ENCODE assay signal across 8 cellular contexts in the genomic region with DNA sequence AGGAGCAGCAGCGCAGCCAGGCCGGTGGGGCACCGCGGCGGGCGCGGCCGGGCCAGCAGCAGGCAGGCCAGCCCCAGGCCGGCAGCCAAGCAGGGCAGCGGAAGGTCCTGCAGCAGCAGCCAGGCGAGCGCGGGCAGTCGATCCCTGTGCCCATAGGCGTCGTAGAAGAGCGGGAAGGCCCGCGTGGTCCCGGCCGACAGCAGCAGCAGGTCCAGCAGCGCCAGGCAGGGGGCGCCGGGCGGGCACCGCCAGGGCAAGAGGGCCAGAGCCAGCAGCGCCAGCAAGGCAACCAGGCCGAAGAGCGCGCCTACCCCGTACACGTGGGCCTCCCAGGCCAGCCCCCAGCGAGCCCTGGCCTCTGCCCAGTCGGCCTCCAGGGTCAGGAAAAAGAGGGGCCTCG. TPM values are rescaled to one million over a fixed set of nuclear protein-coding genes. Genes with fewer than 3 reads are reported as not detected.
DNase-seq lines count a peak whose midpoint lies in the region; ATAC-seq, FAIRE-seq and TF ChIP-seq lines count a peak whose summit lies in the region.

No MANE protein-coding gene starts in this region.

- H3K4me3 Mint-ChIP-seq in CD4-positive, CD25-positive, alpha-beta regulatory T cell, result no peak overlapping the region

- H3K4me1 ChIP-seq in CD4-positive, CD25-positive, alpha-beta regulatory T cell (ENCODE audit: control insufficient read depth, insufficient read depth, low read length, poor library complexity, severe bottlenecking), result peaks cover 14% of the 10 kb centered on the region
- H3K4me1 ChIP-seq in endothelial cell of umbilical vein (ENCODE audit: control insufficient read depth, extremely low read depth, insufficient read depth, low read length) (no peaks in the 10 kb centered on the region), urinary bladder (ENCODE audit: insufficient read depth) (peaks cover 8% of the 10 kb centered on the region)

- H3K4me3 ChIP-seq in CD4-positive, CD25-positive, alpha-beta regulatory T cell (ENCODE audit: low read depth, low read length), result no peak overlapping the region
- H3K4me3 ChIP-seq in endothelial cell of umbilical vein (replicated peaks in 1 of 3; ENCODE audit: insufficient read depth in 1 of 3, low read depth in 1 of 3, low read length in 3 of 3) (no peak overlapping the region), urinary bladder (ENCODE audit: low read depth, low read length) (peak overlapping the region; percentile 28)

- no peaks in the 10 kb centered on the region for H3K36me3 Mint-ChIP-seq in CD4-positive, CD25-positive, alpha-beta regulatory T cell

- intact Hi-C loops in endothelial cell of umbilical vein (cut with micrococcal nuclease), result loop anchor here (1.0 kb wide), 3 partner anchors 9 to 74 kb away; a partner anchor contains a TSS

- peak; percentile 19 to 28 for ATAC-seq in CD4-positive, CD25-positive, alpha-beta regulatory T cell (ENCODE audit: low read depth in 2 of 2)
- no peak for ATAC-seq in HG02623 (IDR thresholded peaks at IDR 0.05; ENCODE audit: unreplicated experiment)

- H3K36me3 ChIP-seq in CD4-positive, CD25-positive, alpha-beta regulatory T cell (ENCODE audit: control insufficient read depth, insufficient read depth, low read length), result no peaks in the 10 kb centered on the region
- no peaks in the 10 kb centered on the region for H3K36me3 ChIP-seq in endothelial cell of umbilical vein (ENCODE audit: control insufficient read depth in 2 of 2, extremely low read depth in 1 of 2, insufficient read depth in 2 of 2, low read length in 2 of 2)
- H3K36me3 ChIP-seq in urinary bladder (ENCODE audit: insufficient read depth), result no peaks in the 10 kb centered on the region

- peaks cover 0 to 6% (median 0%) of the 10 kb centered on the region in 7 donors for H3K9me3 Mint-ChIP-seq in CD4-positive, CD25-positive, alpha-beta regulatory T cell

- CTCF ChIA-PET in endothelial cell of umbilical vein (lab: Charles Lee) (interaction anchor here (1.4 to 16.4 kb wide), 2 partner anchors 10 to 34 kb away, joined by 9 to 778 read pairs; no protein-coding TSS in a partner anchor), GM10248 (lab: Yijun Ruan, JAX) (interaction anchor here (8.9 kb wide), 1 partner anchor 37 kb away, joined by 168 read pairs; no protein-coding TSS in a partner anchor)

- BruUV-seq in endothelial cell of umbilical vein (replicated peaks; lab: Mats Ljungman, UMichigan), result no TSS peak

- POLR2A ChIA-PET in endothelial cell of umbilical vein (lab: Charles Lee), result no interaction called here
- POLR2A ChIA-PET in GM10248 (lab: Yijun Ruan, JAX), result no interaction called here

- H3K27ac ChIP-seq in CD4-positive, CD25-positive, alpha-beta regulatory T cell (ENCODE audit: insufficient read depth, low read length, poor library complexity, severe bottlenecking), result no peak overlapping the region
- no peak overlapping the region for H3K27ac ChIP-seq in endothelial cell of umbilical vein (ENCODE audit: insufficient read depth, low read depth, low read length)
- H3K27ac ChIP-seq in urinary bladder (ENCODE audit: low read depth), result no peak overlapping the region

- peak in 1 of 3 donors; percentile 12 for DNase-seq in CD4-positive, CD25-positive, alpha-beta regulatory T cell
- DNase-seq in NCI-H526 treated with DMSO at 0.1 percent for 48 hours (lab: John Stamatoyannopoulos, UW) (peak; percentile 41), endothelial cell of umbilical vein (ENCODE audit: low read depth, low spot score) (peak; percentile 72), midbrain (lab: John Stamatoyannopoulos, UW) (peak; percentile 26), NCI-H446 (lab: John Stamatoyannopoulos, UW) (no peak), GM10248 (ENCODE audit: extremely low spot score) (no peak)

- dilution Hi-C loops in endothelial cell of umbilical vein (cut with MboI; ENCODE audit: extremely low pct_ligation_motif_present, low sequenced_read_pairs), result no loop called here

- H3K4me1 Mint-ChIP-seq in CD4-positive, CD25-positive, alpha-beta regulatory T cell, result peaks cover 0 to 11% (median 7%) of the 10 kb centered on the region in 4 donors

- no peak for TF ChIP-seq POLR2A in endothelial cell of umbilical vein (IDR thresholded peaks at IDR 0.05; ENCODE audit: low read depth, low read length)

- H2AFZ ChIP-seq in endothelial cell of umbilical vein (ENCODE audit: low read depth, low read length), result no peak overlapping the region

- H3K27ac Mint-ChIP-seq in CD4-positive, CD25-positive, alpha-beta regulatory T cell, result no peak overlapping the region

- H3K9me3 ChIP-seq in CD4-positive, CD25-positive, alpha-beta regulatory T cell (ENCODE audit: control insufficient read depth in 2 of 2, low read length in 2 of 2), result no peaks in the 10 kb centered on the region
- no peaks in the 10 kb centered on the region for H3K9me3 ChIP-seq in endothelial cell of umbilical vein (replicated peaks; ENCODE audit: control insufficient read depth, insufficient read depth, low read length)

- no peak overlapping the region for H3K9ac ChIP-seq in endothelial cell of umbilical vein (replicated peaks; ENCODE audit: extremely low read depth, insufficient read depth, low read length)

- no peaks in the 10 kb centered on the region for H4K20me1 ChIP-seq in endothelial cell of umbilical vein (replicated peaks; ENCODE audit: control insufficient read depth, extremely low read depth, insufficient read depth, low read length)

- H3K9me1 ChIP-seq in endothelial cell of umbilical vein (replicated peaks; ENCODE audit: control insufficient read depth, extremely low read depth, insufficient read depth, low read length), result no peaks in the 10 kb centered on the region

- TF ChIP-seq CTCF in endothelial cell of umbilical vein (IDR thresholded peaks at IDR 0.05; ENCODE audit: extremely low read depth in 1 of 2, insufficient read depth in 1 of 2, low read depth in 1 of 2, low read length in 2 of 2) (peak; percentile 74 to 91), GM10248 (IDR thresholded peaks at IDR 0.05; ENCODE audit: control extremely low read depth, extremely low read depth, low read depth, missing control alignments) (no peak)

- FAIRE-seq in endothelial cell of umbilical vein (lab: Jason Lieb, UNC), result peak; percentile 40

- peaks cover 55% of the 10 kb centered on the region for H3K27me3 Mint-ChIP-seq in CD4-positive, CD25-positive, alpha-beta regulatory T cell

- peaks cover 18% of the 10 kb centered on the region for H3K27me3 ChIP-seq in CD4-positive, CD25-positive, alpha-beta regulatory T cell (ENCODE audit: control insufficient read depth, insufficient read depth, low read length)
- H3K27me3 ChIP-seq in endothelial cell of umbilical vein (ENCODE audit: control insufficient read depth in 2 of 2, insufficient read depth in 2 of 2, low read length in 2 of 2), result peaks cover 46 to 51% of the 10 kb centered on the region in 2 experiments

- H3K79me2 ChIP-seq in endothelial cell of umbilical vein (ENCODE audit: control insufficient read depth, insufficient read depth, low read length), result no peaks in the 10 kb centered on the region

- WGBS in urinary bladder, result 7% methylated on average over 35 of the region's 35 CpGs

- H3K4me2 ChIP-seq in endothelial cell of umbilical vein (ENCODE audit: insufficient read depth, low read length), result no peak overlapping the region

TF ChIP-seq in endothelial cell of umbilical vein, 7 proteins besides CTCF, POLR2A, EP300 and RAD21 (continues in another document):
- TF ChIP-seq FOS (IDR thresholded peaks at IDR 0.05; ENCODE audit: borderline replicate concordance, insufficient read depth, low read length) (no peak), POLR2AphosphoS5 (IDR thresholded peaks at IDR 0.05; ENCODE audit: insufficient read depth, low read depth, low read length) (peak; percentile 41), JUN (IDR thresholded peaks at IDR 0.05; ENCODE audit: borderline replicate concordance, insufficient read depth, insufficient read length, low read depth) (no peak)

RNA-seq across cellular contexts. Expression of a gene that starts 8.4 kb away (rescaled TPM):
- total RNA-seq in CD4-positive, CD25-positive, alpha-beta regulatory T cell, result 28.3 TPM
- polyA plus RNA-seq in CD4-positive, CD25-positive, alpha-beta regulatory T cell, result 1 to 10 TPM; 2.0 to 8.1 (median 6.6) TPM
- total RNA-seq in endothelial cell of umbilical vein, result 58.5 and 58.7 TPM in 2 replicates
- polyA plus RNA-seq in endothelial cell of umbilical vein, result 7.2 and 11.6 TPM in 2 replicates
- polyA plus RNA-seq in endothelial cell of umbilical vein (2011; cell fraction: cytosol; rRNA removed), result 17.7 and 18.8 TPM in 2 replicates
- 55.3 and 82.8 TPM in 2 replicates for polyA plus RNA-seq in endothelial cell of umbilical vein (2011; cell fraction: nucleus; rRNA removed)
- 36.5 and 52.9 TPM in 2 replicates for polyA plus RNA-seq in endothelial cell of umbilical vein (2012)
- 10.4 and 11.5 TPM in 2 replicates for polyA minus RNA-seq in endothelial cell of umbilical vein
- polyA minus RNA-seq in endothelial cell of umbilical vein (2011; cell fraction: cytosol; rRNA and poly(A)+ RNA removed), result 23.6 TPM
- polyA minus RNA-seq in endothelial cell of umbilical vein (2011; cell fraction: nucleus; rRNA and poly(A)+ RNA removed), result 8.8 and 14.1 TPM in 2 replicates
- total RNA-seq in urinary bladder, result 21.3 TPM
- polyA plus RNA-seq in urinary bladder, result 13.6 TPM

RNA-seq across cellular contexts. Expression of a gene that starts 9.4 kb away (rescaled TPM):
- total RNA-seq in CD4-positive, CD25-positive, alpha-beta regulatory T cell, result 0.42 TPM
- polyA plus RNA-seq in CD4-positive, CD25-positive, alpha-beta regulatory T cell, result under 1 TPM in 1 of 4 donors, not detected in 3; 0.06 TPM
- total RNA-seq in endothelial cell of umbilical vein, result not detected in 2 replicates
- 0.03 and 0.08 TPM in 2 replicates for polyA plus RNA-seq in endothelial cell of umbilical vein
- polyA plus RNA-seq in endothelial cell of umbilical vein (2011; cell fraction: cytosol; rRNA removed), result 0.01 TPM in 1 of 2 replicates, not detected in the other
- not detected in 2 replicates for polyA plus RNA-seq in endothelial cell of umbilical vein (2011; cell fraction: nucleus; rRNA removed)
- not detected in 2 replicates for polyA plus RNA-seq in endothelial cell of umbilical vein (2012)
- polyA minus RNA-seq in endothelial cell of umbilical vein, result not detected in 2 replicates
- polyA minus RNA-seq in endothelial cell of umbilical vein (2011; cell fraction: cytosol; rRNA and poly(A)+ RNA removed), result not detected
- not detected in 2 replicates for polyA minus RNA-seq in endothelial cell of umbilical vein (2011; cell fraction: nucleus; rRNA and poly(A)+ RNA removed)
- 1.4 TPM for total RNA-seq in urinary bladder
- polyA plus RNA-seq in urinary bladder, result 1.3 TPM

RNA-seq across cellular contexts. Expression of a gene that starts 57.6 kb away (rescaled TPM):
- 48.2 TPM for total RNA-seq in CD4-positive, CD25-positive, alpha-beta regulatory T cell
- polyA plus RNA-seq in CD4-positive, CD25-positive, alpha-beta regulatory T cell, result 10 to 100 TPM; 27.2 to 43.5 (median 32.4) TPM
- total RNA-seq in endothelial cell of umbilical vein (91.7 and 97.9 TPM in 2 replicates), urinary bladder (24.7 TPM)
- polyA plus RNA-seq in endothelial cell of umbilical vein (78.8 and 87.3 TPM in 2 replicates), urinary bladder (58.6 TPM)
- polyA plus RNA-seq in endothelial cell of umbilical vein (2011; cell fraction: cytosol; rRNA removed), result 63.5 and 69.3 TPM in 2 replicates
- 87.0 and 95.4 TPM in 2 replicates for polyA plus RNA-seq in endothelial cell of umbilical vein (2011; cell fraction: nucleus; rRNA removed)
- polyA plus RNA-seq in endothelial cell of umbilical vein (2012), result 68.1 and 72.5 TPM in 2 replicates
- 94.3 and 126 TPM in 2 replicates for polyA minus RNA-seq in endothelial cell of umbilical vein
- polyA minus RNA-seq in endothelial cell of umbilical vein (2011; cell fraction: cytosol; rRNA and poly(A)+ RNA removed), result 59.1 TPM
- polyA minus RNA-seq in endothelial cell of umbilical vein (2011; cell fraction: nucleus; rRNA and poly(A)+ RNA removed), result 37.9 and 42.1 TPM in 2 replicates

Comparison
In these comparisons a context has a peak if more than half of its experiments do, and no peak if none do; other contexts are left out.
1. DNase-seq: peak in NCI-H526 treated with DMSO at 0.1 percent for 48 hours (single experiment), endothelial cell of umbilical vein (single experiment) and midbrain (single experiment); none in NCI-H446 (0 of 2) and GM10248 (single experiment).